Comparison of ENCODE assay signal across 8 cellular contexts in genomic region chr6:30060982-30061765, GRCh38. TPM values are rescaled to one million over a fixed set of nuclear protein-coding genes. Genes with fewer than 3 reads are reported as not detected.
DNase-seq lines count a peak whose midpoint lies in the region; FAIRE-seq and TF ChIP-seq lines count a peak whose summit lies in the region.

A gene with protein sequence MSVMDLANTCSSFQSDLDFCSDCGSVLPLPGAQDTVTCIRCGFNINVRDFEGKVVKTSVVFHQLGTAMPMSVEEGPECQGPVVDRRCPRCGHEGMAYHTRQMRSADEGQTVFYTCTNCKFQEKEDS (plus strand): TSS chr6:30061265. CDS start chr6:30061525, 260 bp downstream.

- no peaks in the 10 kb centered on the region for H3K27me3 Mint-ChIP-seq in activated naive CD4-positive, alpha-beta T cell treated with anti-CD3 and anti-CD28 coated beads for 36 hours (ENCODE audit: low read depth)

- no peaks in the 10 kb centered on the region for H3K9me3 ChIP-seq in HEK293 (ENCODE audit: control insufficient read depth, insufficient read depth, low read depth, low read length)
- H3K9me3 ChIP-seq in neuronal stem cell (replicated peaks in 1 of 2; ENCODE audit: control insufficient read depth in 2 of 2, insufficient read depth in 1 of 2, low read depth in 1 of 2, low read length in 2 of 2) = peaks cover 0 to 4% of the 10 kb centered on the region in 2 donors

- H3K36me3 Mint-ChIP-seq in activated naive CD4-positive, alpha-beta T cell treated with anti-CD3 and anti-CD28 coated beads for 36 hours (ENCODE audit: low read depth) = peaks cover 24% of the 10 kb centered on the region

- H3K4me3 ChIP-seq in HEK293 (ENCODE audit: low read depth, low read length) (peak within 1 kb of the TSS; percentile 75), neuronal stem cell (ENCODE audit: low read length in 2 of 2) (peak within 1 kb of the TSS; percentile 65 to 96)

- peak; percentile 95 for DNase-seq in NAMALWA (ENCODE audit: low spot score)
- peak; percentile 95 for DNase-seq in SK-N-DZ (ENCODE audit: low spot score)
- peak; percentile 94 for DNase-seq in activated naive CD4-positive, alpha-beta T cell treated with anti-CD3 and anti-CD28 coated beads for 36 hours
- DNase-seq in foreskin melanocyte = peak; percentile 93
- DNase-seq in neuronal stem cell (ENCODE audit: low spot score) = peak; percentile 93

- H2BK5ac ChIP-seq in neuronal stem cell (ENCODE audit: low read length) = peak within 1 kb of the TSS; percentile 49

- peak within 1 kb of the TSS; percentile 91 for H2AFZ ChIP-seq in neuronal stem cell (ENCODE audit: low read length)

- no peak within 1 kb of the TSS for H4K91ac ChIP-seq in neuronal stem cell (ENCODE audit: low read depth, low read length, poor library complexity)

- peaks cover 28 to 43% of the 10 kb centered on the region in 2 experiments; a peak in 2 of 3 replicates for H3K36me3 ChIP-seq in HEK293 (ENCODE audit: control insufficient read depth in 2 of 2, insufficient read depth in 1 of 2, low read length in 2 of 2)
- H3K36me3 ChIP-seq in neuronal stem cell (replicated peaks in 1 of 2; ENCODE audit: control insufficient read depth in 2 of 2, insufficient read depth in 2 of 2, low read length in 2 of 2) = peaks cover 0 to 42% of the 10 kb centered on the region in 2 donors

- peaks cover 6% of the 10 kb centered on the region for H3K4me1 ChIP-seq in HEK293 (ENCODE audit: control insufficient read depth, insufficient read depth, low read length)
- H3K4me1 ChIP-seq in neuronal stem cell (ENCODE audit: control insufficient read depth in 2 of 2, insufficient read depth in 1 of 2, low read depth in 1 of 2, low read length in 2 of 2) = peaks cover 8 to 11% of the 10 kb centered on the region in 2 donors

- H3K27me3 ChIP-seq in neuronal stem cell (ENCODE audit: control insufficient read depth in 3 of 3, insufficient read depth in 3 of 3, low read depth in 1 of 3, low read length in 3 of 3) = no peaks in the 10 kb centered on the region

- no peak within 1 kb of the TSS for H2BK15ac ChIP-seq in neuronal stem cell (ENCODE audit: low read length)

- H2BK120ac ChIP-seq in neuronal stem cell (ENCODE audit: low read depth, low read length) = no peak within 1 kb of the TSS

- no peak for TF ChIP-seq CTCF in HEK293 (tag by site-specific recombination; IDR thresholded peaks at IDR 0.05)
- TF ChIP-seq CTCF in subcutaneous adipose tissue (IDR thresholded peaks at IDR 0.05; ENCODE audit: low read depth) = no peak

- H3K9me3 Mint-ChIP-seq in activated naive CD4-positive, alpha-beta T cell treated with anti-CD3 and anti-CD28 coated beads for 36 hours = peaks cover 5% of the 10 kb centered on the region

- H4K8ac ChIP-seq in neuronal stem cell (ENCODE audit: low read depth, low read length) = peak within 1 kb of the TSS; percentile 55

- H3K27ac Mint-ChIP-seq in activated naive CD4-positive, alpha-beta T cell treated with anti-CD3 and anti-CD28 coated beads for 36 hours = peak within 1 kb of the TSS; percentile 98

- WGBS in neuronal stem cell (ENCODE audit: extremely low coverage in 2 of 2, insufficient read length in 2 of 2, insufficient replicate concordance in 1 of 2), 2 donors = no CpG with 5 or more reads among the region's 50 CpGs

- peak within 1 kb of the TSS; percentile 12 for H3K23ac ChIP-seq in neuronal stem cell (ENCODE audit: low read depth, low read length, poor library complexity)

- H3K4ac ChIP-seq in neuronal stem cell (ENCODE audit: low read length) = no peak within 1 kb of the TSS

- H3K79me1 ChIP-seq in neuronal stem cell (ENCODE audit: low read depth, low read length) = peaks cover 4% of the 10 kb centered on the region

- no peak within 1 kb of the TSS for H2AK5ac ChIP-seq in neuronal stem cell (ENCODE audit: low read depth, low read length)

- CTCF ChIA-PET in HEK293 (lab: Yijun Ruan, JAX) = interaction anchor here (0.6 to 2.0 kb wide), 11 partner anchors 10 to 514 kb away, joined by 3 to 9 read pairs (median 3); no protein-coding TSS in a partner anchor
- CTCF ChIA-PET in activated naive CD4-positive, alpha-beta T cell treated with anti-CD3 and anti-CD28 coated beads for 36 hours (lab: Charles Lee) = interaction anchor here (0.7 to 1.6 kb wide), 7 partner anchors 14 to 323 kb away, joined by 3 to 6 read pairs (median 4); no protein-coding TSS in a partner anchor

- peak; percentile 94 for FAIRE-seq in G401.6 (lab: Jason Lieb, UNC)

- peak within 1 kb of the TSS; percentile 42 for H3K14ac ChIP-seq in neuronal stem cell (ENCODE audit: low read length)

- H3K18ac ChIP-seq in neuronal stem cell (ENCODE audit: low read length) = peak within 1 kb of the TSS; percentile 76

- H3K9ac ChIP-seq in neuronal stem cell (ENCODE audit: low read depth, low read length, poor library complexity) = peak within 1 kb of the TSS; percentile 88

- no peak within 1 kb of the TSS for H2BK12ac ChIP-seq in neuronal stem cell (ENCODE audit: low read length)

- POLR2A ChIA-PET in HEK293 (lab: Yijun Ruan, JAX) = interaction anchor here (0.5 to 3.4 kb wide), 21 partner anchors 8 to 1779 kb away, joined by 3 to 36 read pairs (median 5); partner anchors contain the start of gene TRIM39

- H3K4me2 ChIP-seq in neuronal stem cell (ENCODE audit: insufficient read depth, low read length, poor library complexity, severe bottlenecking) = peak within 1 kb of the TSS; percentile 91

- H3K4me3 Mint-ChIP-seq in activated naive CD4-positive, alpha-beta T cell treated with anti-CD3 and anti-CD28 coated beads for 36 hours = peak within 1 kb of the TSS; percentile 98

- H3K4me1 Mint-ChIP-seq in activated naive CD4-positive, alpha-beta T cell treated with anti-CD3 and anti-CD28 coated beads for 36 hours (ENCODE audit: low read depth) = peaks cover 34% of the 10 kb centered on the region

- intact Hi-C loops in activated naive CD4-positive, alpha-beta T cell treated with anti-CD3 and anti-CD28 coated beads for 36 hours (cut with micrococcal nuclease) = loop anchor here (1.0 to 10.0 kb wide), 8 partner anchors 174 to 1796 kb away; partner anchors contain the start of genes GNL1, HLA-F, MRPS18B and PPP1R10

- H3K27ac ChIP-seq in HEK293 (ENCODE audit: extremely low read depth, low read depth, low read length) (peak within 1 kb of the TSS; percentile 72), neuronal stem cell (replicated peaks; ENCODE audit: low read length) (no peak within 1 kb of the TSS)

TF ChIP-seq in HEK293, 187 proteins besides CTCF, POLR2A, EP300 and RAD21 (continues in another document):
- TF ChIP-seq ZNF843 (tag by site-specific recombination; IDR thresholded peaks at IDR 0.05) (peak; percentile 63), BCL6B (tag by site-specific recombination; IDR thresholded peaks at IDR 0.05) (no peak), ZNF2 (tag by site-specific recombination; IDR thresholded peaks at IDR 0.05) (peak; percentile 69; the same call in 1 of the 2 replicates), TRIM28 (IDR thresholded peaks at IDR 0.05; ENCODE audit: borderline replicate concordance, low read length) (0 out of 2 replicates have a peak, but pooled peaks have one; percentile 72), ZNF112 (tag by site-specific recombination; IDR thresholded peaks at IDR 0.05) (no peak), ZNF302 (tag by site-specific recombination; IDR thresholded peaks at IDR 0.05; ENCODE audit: low read depth) (no peak), SP2 (tag by site-specific recombination; IDR thresholded peaks at IDR 0.05) (peak; percentile 65), ZNF791 (tag by site-specific recombination; IDR thresholded peaks at IDR 0.05) (no peak), HOXD13 (CRISPR knock-in tag; IDR thresholded peaks at IDR 0.05; ENCODE audit: borderline replicate concordance) (peak; percentile 28; the same call in 1 of the 2 replicates), ZBTB7A (tag by site-specific recombination; IDR thresholded peaks at IDR 0.05; ENCODE audit: low read depth) (no peak), ZNF785 (tag by site-specific recombination; IDR thresholded peaks at IDR 0.05) (no peak), EGR2 (tag by site-specific recombination; IDR thresholded peaks at IDR 0.05; ENCODE audit: low read depth) (peak; percentile 17; the same call in 1 of the 2 replicates), SP7 (tag by site-specific recombination; IDR thresholded peaks at IDR 0.05) (peak; percentile 80)
- TF ChIP-seq, protein P1, sequence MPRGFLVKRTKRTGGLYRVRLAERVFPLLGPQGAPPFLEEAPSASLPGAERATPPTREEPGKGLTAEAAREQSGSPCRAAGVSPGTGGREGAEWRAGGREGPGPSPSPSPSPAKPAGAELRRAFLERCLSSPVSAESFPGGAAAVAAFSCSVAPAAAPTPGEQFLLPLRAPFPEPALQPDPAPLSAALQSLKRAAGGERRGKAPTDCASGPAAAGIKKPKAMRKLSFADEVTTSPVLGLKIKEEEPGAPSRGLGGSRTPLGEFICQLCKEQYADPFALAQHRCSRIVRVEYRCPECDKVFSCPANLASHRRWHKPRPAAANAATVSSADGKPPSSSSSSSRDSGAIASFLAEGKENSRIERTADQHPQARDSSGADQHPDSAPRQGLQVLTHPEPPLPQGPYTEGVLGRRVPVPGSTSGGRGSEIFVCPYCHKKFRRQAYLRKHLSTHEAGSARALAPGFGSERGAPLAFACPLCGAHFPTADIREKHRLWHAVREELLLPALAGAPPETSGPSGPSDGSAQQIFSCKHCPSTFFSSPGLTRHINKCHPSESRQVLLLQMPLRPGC (tag by site-specific recombination; IDR thresholded peaks at IDR 0.05) = peak; percentile 80

RNA-seq across cellular contexts. Expression of the gene that starts here (rescaled TPM):
- 51.4 and 54.4 TPM in 2 replicates for polyA plus RNA-seq in SK-N-DZ (2014; cell fraction: cytosol; rRNA removed)
- polyA plus RNA-seq in SK-N-DZ (2014; cell fraction: nucleus; rRNA removed) = 33.3 and 36.2 TPM in 2 replicates
- 10 to 100 TPM; 74.6 to 77.8 TPM for total RNA-seq in activated naive CD4-positive, alpha-beta T cell treated with anti-CD3 and anti-CD28 coated beads for 36 hours
- 73.2 TPM for polyA plus RNA-seq in neuronal stem cell (2013, experiment 1 of 2)
- 75.5 TPM for polyA plus RNA-seq in neuronal stem cell (2013, experiment 2 of 2)
- 10 to 100 TPM; 12.8 to 23.8 (median 20.0) TPM for total RNA-seq in subcutaneous adipose tissue
